ENCODE assay signal across 8 cellular contexts in the genomic region with DNA sequence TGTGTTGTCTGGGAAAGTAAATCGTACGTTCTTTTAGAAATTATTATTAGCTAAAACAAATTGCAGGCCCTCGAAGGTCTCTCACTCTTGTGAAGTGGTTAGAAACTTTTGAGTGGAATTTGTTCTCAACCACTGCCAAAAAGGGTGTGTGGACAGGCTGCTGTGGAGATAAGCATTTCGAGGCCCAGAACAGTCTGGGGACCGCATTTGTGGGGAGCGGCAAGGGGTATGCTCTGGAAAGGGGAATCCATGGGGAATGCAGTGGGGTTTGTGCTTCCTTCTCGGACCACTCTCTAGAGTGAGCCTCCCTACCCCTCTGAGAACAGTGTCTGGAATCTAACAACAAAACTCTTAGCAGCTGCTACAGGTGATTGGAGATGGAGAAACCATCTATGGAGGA. TPM values are rescaled to one million over a fixed set of nuclear protein-coding genes. Genes with fewer than 3 reads are reported as not detected.
DNase-seq lines count a peak whose midpoint lies in the region; TF ChIP-seq lines count a peak whose summit lies in the region.

No MANE protein-coding gene starts in this region.

- no peaks in the 10 kb centered on the region for H3F3A ChIP-seq in MM.1S (ENCODE audit: insufficient read depth, low read length)

- H3K4me3 ChIP-seq in Caco-2 (ENCODE audit: low read depth, low read length): peak overlapping the region; percentile 67
- H3K4me3 ChIP-seq in SJCRH30: peak overlapping the region; percentile 65
- H3K4me3 ChIP-seq in fibroblast of the aortic adventitia (ENCODE audit: low read depth, low read length): peak overlapping the region; percentile 75
- no peak overlapping the region for H3K4me3 ChIP-seq in MM.1S (ENCODE audit: low read length)

- intact Hi-C loops in Caco-2 (cut with micrococcal nuclease; ENCODE audit: unreplicated experiment): loop anchor here (2.0 to 5.0 kb wide), 4 partner anchors 13 to 737 kb away; no protein-coding TSS in a partner anchor

- H3K9me2 ChIP-seq in MM.1S (replicated peaks; ENCODE audit: insufficient read depth, low read length): no peaks in the 10 kb centered on the region

- CTCF ChIA-PET in Caco-2 (lab: Charles Lee): no interaction called here

- H3K4me3 Mint-ChIP-seq in Caco-2 (ENCODE audit: unreplicated experiment) (peak overlapping the region; percentile 94), progenitor cell of endocrine pancreas (ENCODE audit: low read depth) (peak overlapping the region; percentile 78)

- H3K4me2 ChIP-seq in MM.1S (ENCODE audit: low read depth, low read length): no peak overlapping the region

- H3K27me3 Mint-ChIP-seq in Caco-2 (ENCODE audit: insufficient read depth, unreplicated experiment) (no peaks in the 10 kb centered on the region), progenitor cell of endocrine pancreas (peaks cover 76% of the 10 kb centered on the region)

- H3K4me1 ChIP-seq in Caco-2 (peaks cover 46% of the 10 kb centered on the region), SJCRH30 (peaks cover 25% of the 10 kb centered on the region), MM.1S (ENCODE audit: low read length) (peaks cover 4% of the 10 kb centered on the region; the same call in 1 of the 2 replicates)

- H3K27ac Mint-ChIP-seq in Caco-2 (ENCODE audit: unreplicated experiment) (peak overlapping the region; percentile 81), progenitor cell of endocrine pancreas (peak overlapping the region; percentile 50)

- H3K36me3 Mint-ChIP-seq in Caco-2 (ENCODE audit: insufficient read depth, unreplicated experiment) (peaks cover 54% of the 10 kb centered on the region), progenitor cell of endocrine pancreas (ENCODE audit: insufficient read depth) (no peaks in the 10 kb centered on the region)

- H3K9me3 ChIP-seq in Caco-2: no peaks in the 10 kb centered on the region
- H3K9me3 ChIP-seq in SJCRH30 (replicated peaks): no peaks in the 10 kb centered on the region
- H3K9me3 ChIP-seq in MM.1S (replicated peaks; ENCODE audit: insufficient read depth, low read length): no peaks in the 10 kb centered on the region

- H3K9ac ChIP-seq in MM.1S (ENCODE audit: low read length): no peak overlapping the region

- TF ChIP-seq CTCF in Caco-2 (IDR thresholded peaks at IDR 0.05; ENCODE audit: insufficient read depth in 1 of 2, low read depth in 1 of 2, low read length in 1 of 2, severe bottlenecking in 1 of 2, unreplicated experiment in 1 of 2): no peak
- TF ChIP-seq CTCF in fibroblast of the aortic adventitia (IDR thresholded peaks at IDR 0.05; ENCODE audit: insufficient read depth, low read length): no peak
- TF ChIP-seq CTCF in progenitor cell of endocrine pancreas (IDR thresholded peaks at IDR 0.05; ENCODE audit: unreplicated experiment): no peak
- no peak for TF ChIP-seq CTCF in MM.1S (IDR thresholded peaks at IDR 0.05; ENCODE audit: low read length)

- no peak overlapping the region for H2AFZ ChIP-seq in MM.1S (ENCODE audit: low read length)

- H3K27me3 ChIP-seq in Caco-2 (replicated peaks; ENCODE audit: control insufficient read depth, insufficient read depth, low read length) (no peaks in the 10 kb centered on the region), SJCRH30 (no peaks in the 10 kb centered on the region), MM.1S (replicated peaks; ENCODE audit: insufficient read depth, low read length) (peaks cover 22% of the 10 kb centered on the region)

- no TSS peak for BruUV-seq in Caco-2 (replicated peaks; lab: Mats Ljungman, UMichigan)

- H3K4me1 Mint-ChIP-seq in Caco-2 (ENCODE audit: low read depth, unreplicated experiment): peaks cover 30% of the 10 kb centered on the region
- H3K4me1 Mint-ChIP-seq in progenitor cell of endocrine pancreas (ENCODE audit: low read depth): peaks cover 26% of the 10 kb centered on the region

- DNase-seq in Caco-2 (no peak), SJCRH30 (peak in 1 of 2 experiments; percentile 31), fibroblast of the aortic adventitia (ENCODE audit: low read depth) (no peak), progenitor cell of endocrine pancreas (ENCODE audit: low spot score, unreplicated experiment) (no peak), 8988T (no peak), SHP77 (lab: John Stamatoyannopoulos, UW) (no peak), CD1c-positive myeloid dendritic cell (ENCODE audit: extremely low spot score) (no peak), MM.1S (no peak)

- no peaks in the 10 kb centered on the region for H3K79me2 ChIP-seq in MM.1S (ENCODE audit: low read length)

- H3K9me3 Mint-ChIP-seq in Caco-2 (ENCODE audit: unreplicated experiment) (no peaks in the 10 kb centered on the region), progenitor cell of endocrine pancreas (ENCODE audit: low read depth) (no peaks in the 10 kb centered on the region)

- H3K27ac ChIP-seq in SJCRH30: no peak overlapping the region
- H3K27ac ChIP-seq in MM.1S (ENCODE audit: low read length): no peak overlapping the region

- H4K20me1 ChIP-seq in MM.1S (ENCODE audit: insufficient read depth, low read length): no peaks in the 10 kb centered on the region

- H3K36me3 ChIP-seq in Caco-2 (ENCODE audit: control insufficient read depth, insufficient read depth, low read length): no peaks in the 10 kb centered on the region
- no peaks in the 10 kb centered on the region for H3K36me3 ChIP-seq in SJCRH30
- H3K36me3 ChIP-seq in MM.1S (replicated peaks; ENCODE audit: insufficient read depth, low read length): no peaks in the 10 kb centered on the region

- POLR2A ChIA-PET in Caco-2 (lab: Charles Lee): no interaction called here

RNA-seq across cellular contexts. Expression of a gene that starts 1.7 kb away (rescaled TPM):
- total RNA-seq in Caco-2 (2022) (95.6 and 96.9 TPM in 2 replicates), fibroblast of the aortic adventitia (ENCODE audit: low replicate concordance) (11.2 and 12.6 TPM in 2 replicates), progenitor cell of endocrine pancreas (6.3 and 14.3 TPM in 2 replicates)
- 57.5 and 76.4 TPM in 2 replicates for total RNA-seq in SJCRH30 (2014; rRNA removed; shearing (Covaris generic))
